In the genomic region with DNA sequence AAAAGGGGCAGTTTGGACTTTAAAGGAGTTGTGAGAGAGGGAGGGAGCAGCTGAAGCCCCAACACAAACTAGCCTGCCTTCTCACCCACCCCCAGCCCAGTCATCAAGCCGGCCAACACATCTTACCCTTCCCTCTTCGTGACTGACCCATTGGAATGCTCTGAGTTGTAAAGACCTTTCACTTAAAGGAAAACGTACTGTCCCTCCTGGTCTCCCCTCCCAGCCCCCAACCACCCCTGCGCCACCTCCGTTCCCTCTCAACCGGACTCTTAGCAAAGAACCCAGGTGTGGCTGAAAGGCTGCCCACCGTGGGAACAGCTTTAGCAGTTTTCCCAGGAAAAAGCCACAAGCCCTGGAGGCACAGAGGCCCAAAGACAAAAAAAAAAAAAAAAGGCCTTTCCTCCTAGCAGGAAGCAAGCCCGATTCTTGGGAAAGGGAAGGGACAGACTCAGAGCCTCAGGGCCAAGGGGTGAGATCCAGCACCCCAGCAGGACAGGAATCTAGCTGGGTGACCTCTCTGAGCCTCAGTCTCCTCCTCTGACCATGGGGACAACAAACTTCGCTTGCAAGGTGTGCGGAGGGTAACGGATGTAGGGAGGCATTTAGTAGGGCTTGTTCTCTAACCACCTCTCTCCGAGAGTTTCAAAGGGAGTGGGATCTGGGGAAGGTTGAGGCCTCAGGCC, we compare ENCODE assay signal across 10 cellular contexts. TPM values are rescaled to one million over a fixed set of nuclear protein-coding genes. Genes with fewer than 3 reads are reported as not detected.
A peak's percentile ranks its signal among the peaks of the same experiment; 100 is the strongest.
DNase-seq lines count a peak whose midpoint lies in the region; ATAC-seq and TF ChIP-seq lines count a peak whose summit lies in the region.
"Had no signal": no experiment of that assay in that cellular context is flagged by ENCODE, and none has a peak within 500 bp of the region (broad histone marks: within the 10 kb centered on the region; RNA-seq: fewer than 3 reads in every experiment).

No MANE protein-coding gene starts in this region.

- intact Hi-C loops in tibial artery (cut with DNase I; ENCODE audit: low total_unique reads) (no loop called here), Caco-2 (cut with micrococcal nuclease; ENCODE audit: unreplicated experiment) (no loop called here)

- peak overlapping the region; percentile 55 for H3K4me3 Mint-ChIP-seq in activated T-cell treated with anti-CD3 and anti-CD28 coated beads, Interleukin-2, amount 50 U/mL, for 4 hours
- H3K4me3 Mint-ChIP-seq in memory B cell: peak overlapping the region; percentile 73
- no peak overlapping the region for H3K4me3 Mint-ChIP-seq in Caco-2 (ENCODE audit: unreplicated experiment)

- ATAC-seq in activated T-cell treated with anti-CD3 and anti-CD28 coated beads, Interleukin-2, amount 50 U/mL, for 4 hours: no peak
- ATAC-seq in memory B cell (ENCODE audit: low read depth): no peak

- peaks cover 3% of the 10 kb centered on the region for H3K4me1 Mint-ChIP-seq in activated T-cell treated with anti-CD3 and anti-CD28 coated beads, Interleukin-2, amount 50 U/mL, for 4 hours (ENCODE audit: low read depth)
- H3K4me1 Mint-ChIP-seq in memory B cell: no peaks in the 10 kb centered on the region
- no peaks in the 10 kb centered on the region for H3K4me1 Mint-ChIP-seq in Caco-2 (ENCODE audit: low read depth, unreplicated experiment)

- H3K4me1 ChIP-seq in tibial artery (peaks cover 0 to 16% (median 11%) of the 10 kb centered on the region in 4 donors), Caco-2 (no peaks in the 10 kb centered on the region), HAP-1 (no peaks in the 10 kb centered on the region)
- H3K4me1 ChIP-seq: BLaER1 had no signal

- H3K36me3 ChIP-seq in tibial artery (no peaks in the 10 kb centered on the region), Caco-2 (ENCODE audit: control insufficient read depth, insufficient read depth, low read length) (no peaks in the 10 kb centered on the region), HAP-1 (replicated peaks) (no peaks in the 10 kb centered on the region; the same call in 1 of the 2 replicates)
- H3K36me3 ChIP-seq: BLaER1 had no signal

- H3K27me3 ChIP-seq in tibial artery: peaks cover 0 to 41% of the 10 kb centered on the region in 2 donors
- no peaks in the 10 kb centered on the region for H3K27me3 ChIP-seq in Caco-2 (replicated peaks; ENCODE audit: control insufficient read depth, insufficient read depth, low read length)
- H3K27me3 ChIP-seq in HAP-1 (ENCODE audit: low read depth): peaks cover 7% of the 10 kb centered on the region
- H3K27me3 ChIP-seq: BLaER1 had no signal

- in situ Hi-C loops in HAP-1 (cut with MboI; ENCODE audit: low sequenced_read_pairs): no loop called here

- H3K27me3 Mint-ChIP-seq in activated T-cell treated with anti-CD3 and anti-CD28 coated beads, Interleukin-2, amount 50 U/mL, for 4 hours (ENCODE audit: low read depth): peaks cover 46% of the 10 kb centered on the region
- peaks cover 6% of the 10 kb centered on the region for H3K27me3 Mint-ChIP-seq in memory B cell
- H3K27me3 Mint-ChIP-seq in Caco-2 (ENCODE audit: insufficient read depth, unreplicated experiment): no peaks in the 10 kb centered on the region

- H3K9me3 ChIP-seq in tibial artery (no peaks in the 10 kb centered on the region), Caco-2 (no peaks in the 10 kb centered on the region), HAP-1 (no peaks in the 10 kb centered on the region)
- H3K9me3 ChIP-seq: BLaER1 had no signal

- H3K27ac ChIP-seq in tibial artery: no peak overlapping the region
- H3K27ac ChIP-seq: BLaER1 had no signal

- TF ChIP-seq CTCF in choroid plexus epithelial cell (conservative IDR thresholded peaks at IDR 0.05; ENCODE audit: low read depth, low read length) (no peak), tibial artery (IDR thresholded peaks at IDR 0.05) (no peak), Caco-2 (IDR thresholded peaks at IDR 0.05; ENCODE audit: insufficient read depth in 1 of 2, low read depth in 1 of 2, low read length in 1 of 2, severe bottlenecking in 1 of 2, unreplicated experiment in 1 of 2) (no peak)

- H3K27ac Mint-ChIP-seq in memory B cell (no peak overlapping the region), Caco-2 (ENCODE audit: unreplicated experiment) (no peak overlapping the region)

- peak overlapping the region; percentile 69 for H3K4me3 ChIP-seq in choroid plexus epithelial cell (ENCODE audit: low read depth, low read length)
- peak overlapping the region; percentile 44 to 53 for H3K4me3 ChIP-seq in tibial artery
- no peak overlapping the region for H3K4me3 ChIP-seq in Caco-2 (ENCODE audit: low read depth, low read length)
- no peak overlapping the region for H3K4me3 ChIP-seq in HAP-1
- H3K4me3 ChIP-seq: BLaER1 had no signal

- BruUV-seq in Caco-2 (replicated peaks; lab: Mats Ljungman, UMichigan): no TSS peak

- DNase-seq in activated T-cell treated with anti-CD3 and anti-CD28 coated beads, Interleukin-2, amount 50 U/mL, for 4 hours: no peak
- no peak for DNase-seq in activated T-cell treated with anti-CD3 and anti-CD28 coated beads, Interleukin-2, amount 50 U/mL, for 1 hour
- DNase-seq in choroid plexus epithelial cell (ENCODE audit: low read depth): no peak
- no peak for DNase-seq in memory B cell (ENCODE audit: low spot score in 2 of 2)
- peak in 1 of 2 donors; percentile 21 for DNase-seq in tibial artery
- DNase-seq in NCI-H1930 (lab: John Stamatoyannopoulos, UW): no peak
- no peak for DNase-seq in Caco-2
- DNase-seq in HAP-1 (ENCODE audit: low spot score in 2 of 2): no peak
- DNase-seq: activated CD4-positive, alpha-beta T cell treated with anti-CD3 and anti-CD28 coated beads for 4 hours had no signal

- CTCF ChIA-PET in Caco-2 (lab: Charles Lee): no interaction called here

- no peaks in the 10 kb centered on the region for H3K36me3 Mint-ChIP-seq in activated T-cell treated with anti-CD3 and anti-CD28 coated beads, Interleukin-2, amount 50 U/mL, for 4 hours (ENCODE audit: insufficient read depth)
- H3K36me3 Mint-ChIP-seq in memory B cell: peaks cover 2% of the 10 kb centered on the region
- H3K36me3 Mint-ChIP-seq in Caco-2 (ENCODE audit: insufficient read depth, unreplicated experiment): no peaks in the 10 kb centered on the region

- POLR2A ChIA-PET in Caco-2 (lab: Charles Lee): no interaction called here

- H3K9me3 Mint-ChIP-seq in activated T-cell treated with anti-CD3 and anti-CD28 coated beads, Interleukin-2, amount 50 U/mL, for 4 hours: no peaks in the 10 kb centered on the region
- no peaks in the 10 kb centered on the region for H3K9me3 Mint-ChIP-seq in memory B cell
- H3K9me3 Mint-ChIP-seq in Caco-2 (ENCODE audit: unreplicated experiment): no peaks in the 10 kb centered on the region

RNA-seq across cellular contexts. Expression of gene CYP11A1, which starts 2.4 kb away (rescaled TPM):
- under 1 TPM; 0.33 to 0.41 (median 0.40) TPM for total RNA-seq in activated T-cell treated with anti-CD3 and anti-CD28 coated beads, Interleukin-2, amount 50 U/mL, for 4 hours
- total RNA-seq in Caco-2 (2022): 0.56 TPM in 1 of 2 replicates, not detected in the other

Comparison
In these comparisons a context has a peak if more than half of its experiments do, and no peak if none do; other contexts are left out.
1. H3K4me3 ChIP-seq: peak in choroid plexus epithelial cell (single experiment) and tibial artery (2 of 2); none in Caco-2 (single experiment) and HAP-1 (single experiment).